ENCODE assay signal across 27 cellular contexts in genomic region chr16:77112701-77113100, GRCh38.
DNase-seq lines count a peak whose midpoint lies in the region; ATAC-seq, FAIRE-seq and TF ChIP-seq lines count a peak whose summit lies in the region.
"Had no signal": no experiment of that assay in that cellular context is flagged by ENCODE, and none has a peak within 500 bp of the region (broad histone marks: within the 10 kb centered on the region; RNA-seq: fewer than 3 reads in every experiment).

No MANE protein-coding gene starts in this region.

- no peak overlapping the region for H3K4me3 Mint-ChIP-seq in GM23338
- H3K4me3 Mint-ChIP-seq: CD14-positive monocyte; CD4-positive, alpha-beta memory T cell; CD4-positive, CD25-positive, alpha-beta regulatory T cell; CD8-positive, alpha-beta memory T cell had no signal

- intact Hi-C loops in upper lobe of right lung (cut with DNase I) = no loop called here

- no peaks in the 10 kb centered on the region for H4K20me1 ChIP-seq in GM23338 (replicated peaks; ENCODE audit: insufficient read depth)
- H4K20me1 ChIP-seq: BLaER1 had no signal

- no peaks in the 10 kb centered on the region for H3F3A ChIP-seq in GM23338 (replicated peaks; ENCODE audit: low read depth)

- H3K4me2 ChIP-seq in GM23338 = no peak overlapping the region
- H3K4me2 ChIP-seq: BLaER1 had no signal

- H3K27me3 Mint-ChIP-seq in GM23338 (ENCODE audit: insufficient read depth, low read depth, poor library complexity) = no peaks in the 10 kb centered on the region
- H3K27me3 Mint-ChIP-seq: CD4-positive, CD25-positive, alpha-beta regulatory T cell had no signal

- H3K36me3 ChIP-seq in GM23338 (ENCODE audit: insufficient read depth) = no peaks in the 10 kb centered on the region
- no peaks in the 10 kb centered on the region for H3K36me3 ChIP-seq in upper lobe of right lung
- H3K36me3 ChIP-seq: BE2C, BLaER1 had no signal

- no peak overlapping the region for H3K27ac Mint-ChIP-seq in GM23338
- H3K27ac Mint-ChIP-seq: CD14-positive monocyte; CD4-positive, alpha-beta memory T cell; CD4-positive, CD25-positive, alpha-beta regulatory T cell; CD8-positive, alpha-beta memory T cell had no signal

- 0 out of 2 replicates have a peak overlapping the region, but pooled peaks have one; percentile 53 for H2AFZ ChIP-seq in GM23338

- H3K4me1 ChIP-seq in GM23338 (ENCODE audit: insufficient read depth) (no peaks in the 10 kb centered on the region), upper lobe of right lung (peaks cover 5% of the 10 kb centered on the region)
- H3K4me1 ChIP-seq: BE2C, BLaER1 had no signal

- ATAC-seq in GM23338 (no peak), upper lobe of right lung (no peak)
- ATAC-seq: GM12878 had no signal

- no peaks in the 10 kb centered on the region for H3K4me1 Mint-ChIP-seq in GM23338
- H3K4me1 Mint-ChIP-seq: CD4-positive, CD25-positive, alpha-beta regulatory T cell; CD8-positive, alpha-beta memory T cell had no signal

- H3K79me2 ChIP-seq in GM23338 (replicated peaks; ENCODE audit: insufficient read depth) = no peaks in the 10 kb centered on the region

- no peaks in the 10 kb centered on the region for H3K36me3 Mint-ChIP-seq in GM23338 (ENCODE audit: low read depth)
- H3K36me3 Mint-ChIP-seq: CD14-positive monocyte; CD4-positive, alpha-beta memory T cell; CD4-positive, CD25-positive, alpha-beta regulatory T cell; CD8-positive, alpha-beta memory T cell had no signal

- DNase-seq in GM23338 (ENCODE audit: low spot score) (no peak), NCI-H460 (ENCODE audit: extremely low read depth, low read depth) (peak; percentile 91), amniotic epithelial cell (ENCODE audit: low read depth) (peak; percentile 66), upper lobe of right lung (no peak), urothelium cell line (ENCODE audit: low spot score) (no peak), NCI-H2081 treated with DMSO at 0.1 percent for 48 hours (lab: John Stamatoyannopoulos, UW) (no peak)
- DNase-seq: 8988T; ACHN; BE2C; C1 segment of cervical spinal cord; CD4-positive, alpha-beta memory T cell; CD4-positive, CD25-positive, alpha-beta regulatory T cell; CD8-positive, alpha-beta memory T cell; COR-L47; DMS 273 treated with DMSO at 0.1 percent for 48 hours; DMS153; DMS53; DMS79; DND-41; EL; GDM1 had no signal

- no peaks in the 10 kb centered on the region for H3K9me3 ChIP-seq in upper lobe of right lung
- H3K9me3 ChIP-seq: BE2C, BLaER1 had no signal

- H3K27ac ChIP-seq in GM23338 (ENCODE audit: low read depth) = no peak overlapping the region
- H3K27ac ChIP-seq in upper lobe of right lung = no peak overlapping the region
- H3K27ac ChIP-seq: BLaER1 had no signal

- H3K9me3 Mint-ChIP-seq in GM23338 = peaks cover 26% of the 10 kb centered on the region
- H3K9me3 Mint-ChIP-seq: CD4-positive, alpha-beta memory T cell had no signal

- FAIRE-seq in urothelium cell line (lab: Jason Lieb, UNC) = no peak
- FAIRE-seq: A204.1, GM12878, GM12892, GM18507 had no signal

- H3K9me2 ChIP-seq in GM23338 (ENCODE audit: insufficient read depth) = no peaks in the 10 kb centered on the region

- TF ChIP-seq CTCF in GM23338 (conservative IDR thresholded peaks at IDR 0.05; ENCODE audit: low read depth in 2 of 2) (no peak), upper lobe of right lung (IDR thresholded peaks at IDR 0.05) (no peak)

- H3K4me3 ChIP-seq in GM23338 (no peak overlapping the region), upper lobe of right lung (no peak overlapping the region)
- H3K4me3 ChIP-seq: BLaER1, GM12878 had no signal

- H3K27me3 ChIP-seq in GM23338 (ENCODE audit: insufficient read depth) = no peaks in the 10 kb centered on the region
- no peaks in the 10 kb centered on the region for H3K27me3 ChIP-seq in upper lobe of right lung
- H3K27me3 ChIP-seq: BE2C, BLaER1 had no signal

TF ChIP-seq in GM23338, 12 proteins besides CTCF, POLR2A, EP300 and RAD21:
- no peak for TF ChIP-seq EZH2 (IDR thresholded peaks at IDR 0.05; ENCODE audit: low read depth, unreplicated experiment)
- no peak for TF ChIP-seq JUNB (IDR thresholded peaks at IDR 0.05; ENCODE audit: unreplicated experiment)
- TF ChIP-seq CREB1 (CRISPR knock-in tag; IDR thresholded peaks at IDR 0.05; ENCODE audit: low read depth) = no peak
- TF ChIP-seq NANOG (IDR thresholded peaks at IDR 0.05; ENCODE audit: borderline replicate concordance) = no peak
- TF ChIP-seq, protein P1, sequence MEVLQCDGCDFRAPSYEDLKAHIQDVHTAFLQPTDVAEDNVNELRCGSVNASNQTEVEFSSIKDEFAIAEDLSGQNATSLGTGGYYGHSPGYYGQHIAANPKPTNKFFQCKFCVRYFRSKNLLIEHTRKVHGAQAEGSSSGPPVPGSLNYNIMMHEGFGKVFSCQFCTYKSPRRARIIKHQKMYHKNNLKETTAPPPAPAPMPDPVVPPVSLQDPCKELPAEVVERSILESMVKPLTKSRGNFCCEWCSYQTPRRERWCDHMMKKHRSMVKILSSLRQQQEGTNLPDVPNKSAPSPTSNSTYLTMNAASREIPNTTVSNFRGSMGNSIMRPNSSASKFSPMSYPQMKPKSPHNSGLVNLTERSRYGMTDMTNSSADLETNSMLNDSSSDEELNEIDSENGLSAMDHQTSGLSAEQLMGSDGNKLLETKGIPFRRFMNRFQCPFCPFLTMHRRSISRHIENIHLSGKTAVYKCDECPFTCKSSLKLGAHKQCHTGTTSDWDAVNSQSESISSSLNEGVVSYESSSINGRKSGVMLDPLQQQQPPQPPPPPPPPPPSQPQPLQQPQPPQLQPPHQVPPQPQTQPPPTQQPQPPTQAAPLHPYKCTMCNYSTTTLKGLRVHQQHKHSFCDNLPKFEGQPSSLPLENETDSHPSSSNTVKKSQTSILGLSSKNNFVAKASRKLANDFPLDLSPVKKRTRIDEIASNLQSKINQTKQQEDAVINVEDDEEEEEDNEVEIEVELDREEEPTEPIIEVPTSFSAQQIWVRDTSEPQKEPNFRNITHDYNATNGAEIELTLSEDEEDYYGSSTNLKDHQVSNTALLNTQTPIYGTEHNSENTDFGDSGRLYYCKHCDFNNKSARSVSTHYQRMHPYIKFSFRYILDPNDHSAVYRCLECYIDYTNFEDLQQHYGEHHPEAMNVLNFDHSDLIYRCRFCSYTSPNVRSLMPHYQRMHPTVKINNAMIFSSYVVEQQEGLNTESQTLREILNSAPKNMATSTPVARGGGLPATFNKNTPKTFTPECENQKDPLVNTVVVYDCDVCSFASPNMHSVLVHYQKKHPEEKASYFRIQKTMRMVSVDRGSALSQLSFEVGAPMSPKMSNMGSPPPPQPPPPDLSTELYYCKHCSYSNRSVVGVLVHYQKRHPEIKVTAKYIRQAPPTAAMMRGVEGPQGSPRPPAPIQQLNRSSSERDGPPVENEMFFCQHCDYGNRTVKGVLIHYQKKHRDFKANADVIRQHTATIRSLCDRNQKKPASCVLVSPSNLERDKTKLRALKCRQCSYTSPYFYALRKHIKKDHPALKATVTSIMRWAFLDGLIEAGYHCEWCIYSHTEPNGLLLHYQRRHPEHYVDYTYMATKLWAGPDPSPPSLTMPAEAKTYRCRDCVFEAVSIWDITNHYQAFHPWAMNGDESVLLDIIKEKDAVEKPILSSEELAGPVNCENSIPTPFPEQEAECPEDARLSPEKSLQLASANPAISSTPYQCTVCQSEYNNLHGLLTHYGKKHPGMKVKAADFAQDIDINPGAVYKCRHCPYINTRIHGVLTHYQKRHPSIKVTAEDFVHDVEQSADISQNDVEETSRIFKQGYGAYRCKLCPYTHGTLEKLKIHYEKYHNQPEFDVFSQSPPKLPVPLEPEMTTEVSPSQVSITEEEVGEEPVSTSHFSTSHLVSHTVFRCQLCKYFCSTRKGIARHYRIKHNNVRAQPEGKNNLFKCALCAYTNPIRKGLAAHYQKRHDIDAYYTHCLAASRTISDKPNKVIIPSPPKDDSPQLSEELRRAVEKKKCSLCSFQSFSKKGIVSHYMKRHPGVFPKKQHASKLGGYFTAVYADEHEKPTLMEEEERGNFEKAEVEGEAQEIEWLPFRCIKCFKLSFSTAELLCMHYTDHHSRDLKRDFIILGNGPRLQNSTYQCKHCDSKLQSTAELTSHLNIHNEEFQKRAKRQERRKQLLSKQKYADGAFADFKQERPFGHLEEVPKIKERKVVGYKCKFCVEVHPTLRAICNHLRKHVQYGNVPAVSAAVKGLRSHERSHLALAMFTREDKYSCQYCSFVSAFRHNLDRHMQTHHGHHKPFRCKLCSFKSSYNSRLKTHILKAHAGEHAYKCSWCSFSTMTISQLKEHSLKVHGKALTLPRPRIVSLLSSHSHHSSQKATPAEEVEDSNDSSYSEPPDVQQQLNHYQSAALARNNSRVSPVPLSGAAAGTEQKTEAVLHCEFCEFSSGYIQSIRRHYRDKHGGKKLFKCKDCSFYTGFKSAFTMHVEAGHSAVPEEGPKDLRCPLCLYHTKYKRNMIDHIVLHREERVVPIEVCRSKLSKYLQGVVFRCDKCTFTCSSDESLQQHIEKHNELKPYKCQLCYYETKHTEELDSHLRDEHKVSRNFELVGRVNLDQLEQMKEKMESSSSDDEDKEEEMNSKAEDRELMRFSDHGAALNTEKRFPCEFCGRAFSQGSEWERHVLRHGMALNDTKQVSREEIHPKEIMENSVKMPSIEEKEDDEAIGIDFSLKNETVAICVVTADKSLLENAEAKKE (CRISPR knock-in tag; IDR thresholded peaks at IDR 0.05) = no peak
- no peak for TF ChIP-seq ZNF331 (CRISPR knock-in tag; IDR thresholded peaks at IDR 0.05; ENCODE audit: low read depth)

Comparison
In these comparisons a context has a peak if more than half of its experiments do, and no peak if none do; other contexts are left out.
1. DNase-seq: peak in NCI-H460 (single experiment) and amniotic epithelial cell (single experiment); none in GM23338 (single experiment), upper lobe of right lung (single experiment), urothelium cell line (single experiment) and NCI-H2081 treated with DMSO at 0.1 percent for 48 hours (single experiment).